Comparison of ENCODE assay signal across 2 cellular contexts in genomic region chr17:43090022-43090421, GRCh38.
A peak's percentile ranks its signal among the peaks of the same experiment; 100 is the strongest.
TF ChIP-seq lines count a peak whose summit lies in the region.

No MANE protein-coding gene starts in this region.

TF ChIP-seq in HEK293, 187 proteins besides CTCF, POLR2A, EP300 and RAD21 (continued from another document):
- TF ChIP-seq, protein P1, sequence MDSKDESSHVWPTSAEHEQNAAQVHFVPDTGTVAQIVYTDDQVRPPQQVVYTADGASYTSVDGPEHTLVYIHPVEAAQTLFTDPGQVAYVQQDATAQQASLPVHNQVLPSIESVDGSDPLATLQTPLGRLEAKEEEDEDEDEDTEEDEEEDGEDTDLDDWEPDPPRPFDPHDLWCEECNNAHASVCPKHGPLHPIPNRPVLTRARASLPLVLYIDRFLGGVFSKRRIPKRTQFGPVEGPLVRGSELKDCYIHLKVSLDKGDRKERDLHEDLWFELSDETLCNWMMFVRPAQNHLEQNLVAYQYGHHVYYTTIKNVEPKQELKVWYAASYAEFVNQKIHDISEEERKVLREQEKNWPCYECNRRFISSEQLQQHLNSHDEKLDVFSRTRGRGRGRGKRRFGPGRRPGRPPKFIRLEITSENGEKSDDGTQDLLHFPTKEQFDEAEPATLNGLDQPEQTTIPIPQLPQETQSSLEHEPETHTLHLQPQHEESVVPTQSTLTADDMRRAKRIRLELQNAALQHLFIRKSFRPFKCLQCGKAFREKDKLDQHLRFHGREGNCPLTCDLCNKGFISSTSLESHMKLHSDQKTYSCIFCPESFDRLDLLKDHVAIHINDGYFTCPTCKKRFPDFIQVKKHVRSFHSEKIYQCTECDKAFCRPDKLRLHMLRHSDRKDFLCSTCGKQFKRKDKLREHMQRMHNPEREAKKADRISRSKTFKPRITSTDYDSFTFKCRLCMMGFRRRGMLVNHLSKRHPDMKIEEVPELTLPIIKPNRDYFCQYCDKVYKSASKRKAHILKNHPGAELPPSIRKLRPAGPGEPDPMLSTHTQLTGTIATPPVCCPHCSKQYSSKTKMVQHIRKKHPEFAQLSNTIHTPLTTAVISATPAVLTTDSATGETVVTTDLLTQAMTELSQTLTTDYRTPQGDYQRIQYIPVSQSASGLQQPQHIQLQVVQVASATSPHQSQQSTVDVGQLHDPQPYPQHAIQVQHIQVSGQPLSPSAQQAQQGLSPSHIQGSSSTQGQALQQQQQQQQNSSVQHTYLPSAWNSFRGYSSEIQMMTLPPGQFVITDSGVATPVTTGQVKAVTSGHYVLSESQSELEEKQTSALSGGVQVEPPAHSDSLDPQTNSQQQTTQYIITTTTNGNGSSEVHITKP (tag by site-specific recombination; IDR thresholded peaks at IDR 0.05): peak; percentile 29; the same call in 1 of the 2 replicates
- no peak for TF ChIP-seq ZNF488 (tag by site-specific recombination; IDR thresholded peaks at IDR 0.05)

TF ChIP-seq in K562, 482 proteins besides CTCF, POLR2A, EP300 and RAD21 (continued from another document):
- TF ChIP-seq DPF2 (IDR thresholded peaks at IDR 0.05) (no peak), KDM4B (IDR thresholded peaks at IDR 0.05; ENCODE audit: borderline replicate concordance in 2 of 2, low read depth in 1 of 2) (no peak), ZFP36 (IDR thresholded peaks at IDR 0.05; ENCODE audit: low read depth, low read length, partially characterized antibody) (peak; percentile 52), SMAD1 (IDR thresholded peaks at IDR 0.05; ENCODE audit: low read depth, low read length, partially characterized antibody) (no peak), RBM25 (IDR thresholded peaks at IDR 0.05; ENCODE audit: low read depth, low read length, severe bottlenecking) (peak; percentile 76), ZHX1 (conservative IDR thresholded peaks at IDR 0.05; ENCODE audit: low read length) (no peak), ATF1 (CRISPR knock-in tag; IDR thresholded peaks at IDR 0.05) (no peak), ATF1 (tag; IDR thresholded peaks at IDR 0.05) (no peak), HNRNPK (IDR thresholded peaks at IDR 0.05; ENCODE audit: low read depth, low read length, poor library complexity, severe bottlenecking) (no peak), GTF2E2 (tag; IDR thresholded peaks at IDR 0.05) (no peak), KLF13 (tag; IDR thresholded peaks at IDR 0.05; ENCODE audit: borderline replicate concordance, low read depth) (no peak), RAD51 (IDR thresholded peaks at IDR 0.05; ENCODE audit: borderline replicate concordance, low read depth) (no peak), YBX1 (IDR thresholded peaks at IDR 0.05) (no peak), XRCC3 (IDR thresholded peaks at IDR 0.05) (no peak)
